In the genomic region with DNA sequence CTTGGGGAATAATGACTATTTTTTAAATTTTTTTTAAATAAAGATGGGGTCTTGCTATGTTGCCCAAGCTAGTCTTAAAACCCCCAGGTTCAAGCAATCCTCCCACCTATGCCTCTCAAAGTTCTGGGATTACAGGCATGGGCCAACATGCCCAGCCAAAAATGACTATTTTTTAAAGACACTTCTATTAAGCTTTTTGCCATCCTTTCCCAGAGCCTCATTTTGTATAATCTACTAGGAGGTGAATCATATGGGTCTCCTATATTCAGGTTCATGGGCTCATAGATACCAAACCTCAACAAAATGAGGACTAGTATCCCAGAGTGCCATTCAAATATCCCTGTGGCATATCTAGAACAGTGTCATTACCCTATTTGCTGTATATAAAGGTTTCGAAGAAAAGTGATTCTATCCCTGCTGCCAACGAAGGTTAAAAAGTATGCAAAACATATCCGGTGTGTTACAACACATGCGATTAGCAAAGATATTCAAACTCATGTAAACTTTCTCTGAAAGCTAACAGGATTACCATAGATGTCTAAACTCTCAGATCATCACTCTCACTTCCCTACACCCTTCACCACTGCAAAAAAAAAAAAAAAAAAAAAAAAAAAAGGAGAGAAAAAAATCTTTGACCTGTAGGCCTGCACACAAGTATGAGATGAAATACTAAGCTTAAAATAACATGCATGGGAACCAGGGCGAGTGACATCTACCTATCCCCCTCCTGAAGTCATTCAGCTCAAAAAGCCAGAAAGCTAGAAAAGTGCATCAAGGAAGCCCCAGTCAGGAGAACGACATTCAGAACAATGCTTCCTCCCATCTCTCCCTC, we compare ENCODE assay signal across 8 cellular contexts. TPM values are rescaled to one million over a fixed set of nuclear protein-coding genes. Genes with fewer than 3 reads are reported as not detected.
DNase-seq lines count a peak whose midpoint lies in the region; ATAC-seq and TF ChIP-seq lines count a peak whose summit lies in the region.

No MANE protein-coding gene starts in this region.

- CTCF ChIA-PET in CD8-positive, alpha-beta memory T cell (lab: Charles Lee) = interaction anchor here (0.7 to 1.9 kb wide), 6 partner anchors 30 to 89 kb away, joined by 3 to 7 read pairs (median 3); no protein-coding TSS in a partner anchor

- DNase-seq in CD8-positive, alpha-beta memory T cell = no peak
- peak; percentile 63 for DNase-seq in GM20000 (ENCODE audit: low spot score)
- no peak for DNase-seq in GM19240 (ENCODE audit: insufficient read length, low spot score)
- DNase-seq in NK-92 treated with Interleukin-12 subunit alpha and Interleukin-12 subunit beta, amount 100 ng/mL, for 24 hours (lab: John Stamatoyannopoulos, UW) = no peak
- DNase-seq in HUDEP-2 (lab: John Stamatoyannopoulos, UW; ENCODE audit: unreplicated experiment in 76 of 76) = no peak

- peak overlapping the region; percentile 45 for H3K27ac ChIP-seq in CD8-positive, alpha-beta memory T cell (ENCODE audit: low read depth, low read length)

- no peaks in the 10 kb centered on the region for H3K27me3 ChIP-seq in CD8-positive, alpha-beta memory T cell (ENCODE audit: insufficient read depth, low read length, poor library complexity, severe bottlenecking)

- peaks cover 0 to 1% of the 10 kb centered on the region in 2 donors for H3K27me3 Mint-ChIP-seq in CD8-positive, alpha-beta memory T cell
- H3K27me3 Mint-ChIP-seq in dendritic cell treated with granulocyte-macrophage colony-stimulating factor and Interleukin-4, amounts not matched to agents 40 ng/mL and 50 ng/mL, for 4 days = no peaks in the 10 kb centered on the region

- no peaks in the 10 kb centered on the region for H3K36me3 ChIP-seq in CD8-positive, alpha-beta memory T cell (ENCODE audit: insufficient read depth, low read length)

- peak overlapping the region; percentile 85 to 98 (median 94) for H3K27ac Mint-ChIP-seq in CD8-positive, alpha-beta memory T cell
- peak overlapping the region; percentile 93 for H3K27ac Mint-ChIP-seq in dendritic cell treated with granulocyte-macrophage colony-stimulating factor and Interleukin-4, amounts not matched to agents 40 ng/mL and 50 ng/mL, for 4 days

- POLR2A ChIA-PET in CD8-positive, alpha-beta memory T cell (lab: Charles Lee) = interaction anchor here (0.5 to 1.9 kb wide), 5 partner anchors 21 to 97 kb away, joined by 3 to 8 read pairs (median 3); no protein-coding TSS in a partner anchor

- peaks cover 3 to 31% (median 11%) of the 10 kb centered on the region in 3 donors for H3K36me3 Mint-ChIP-seq in CD8-positive, alpha-beta memory T cell
- H3K36me3 Mint-ChIP-seq in dendritic cell treated with granulocyte-macrophage colony-stimulating factor and Interleukin-4, amounts not matched to agents 40 ng/mL and 50 ng/mL, for 4 days (ENCODE audit: low read depth) = peaks cover 38% of the 10 kb centered on the region

- H3K4me1 Mint-ChIP-seq in CD8-positive, alpha-beta memory T cell = peaks cover 92 to 97% (median 96%) of the 10 kb centered on the region in 3 donors
- H3K4me1 Mint-ChIP-seq in dendritic cell treated with granulocyte-macrophage colony-stimulating factor and Interleukin-4, amounts not matched to agents 40 ng/mL and 50 ng/mL, for 4 days (ENCODE audit: low read depth) = peaks cover 76% of the 10 kb centered on the region

- peak overlapping the region; percentile 47 for H3K4me3 ChIP-seq in CD8-positive, alpha-beta memory T cell (ENCODE audit: low read length)

- intact Hi-C loops in dendritic cell treated with granulocyte-macrophage colony-stimulating factor and Interleukin-4, amounts not matched to agents 40 ng/mL and 50 ng/mL, for 4 days (cut with micrococcal nuclease) = no loop called here

- no peaks in the 10 kb centered on the region for H3K9me3 Mint-ChIP-seq in CD8-positive, alpha-beta memory T cell
- no peaks in the 10 kb centered on the region for H3K9me3 Mint-ChIP-seq in dendritic cell treated with granulocyte-macrophage colony-stimulating factor and Interleukin-4, amounts not matched to agents 40 ng/mL and 50 ng/mL, for 4 days

- no peak for TF ChIP-seq CTCF in GM20000 (IDR thresholded peaks at IDR 0.05; ENCODE audit: extremely low read depth, missing control alignments)

- ATAC-seq in HG03457 (IDR thresholded peaks at IDR 0.05; ENCODE audit: unreplicated experiment) (peak; percentile 50), SK-N-SH treated with all-trans-retinoic acid at 6 μM for 48 hours (no peak)

- no peaks in the 10 kb centered on the region for H3K9me3 ChIP-seq in CD8-positive, alpha-beta memory T cell (ENCODE audit: low read length)

- H3K4me3 Mint-ChIP-seq in CD8-positive, alpha-beta memory T cell = peak overlapping the region; percentile 71 to 82 (median 73)
- peak overlapping the region; percentile 70 for H3K4me3 Mint-ChIP-seq in dendritic cell treated with granulocyte-macrophage colony-stimulating factor and Interleukin-4, amounts not matched to agents 40 ng/mL and 50 ng/mL, for 4 days

- H3K4me1 ChIP-seq in CD8-positive, alpha-beta memory T cell (ENCODE audit: insufficient read depth, low read length) = peaks cover 81% of the 10 kb centered on the region

TF ChIP-seq in SK-N-SH treated with all-trans-retinoic acid at 6 μM for 48 hours, 23 proteins besides CTCF, POLR2A, EP300 and RAD21:
- TF ChIP-seq ESRRG (CRISPR knock-in tag; IDR thresholded peaks at IDR 0.05) = no peak
- TF ChIP-seq PPARA (CRISPR knock-in tag; IDR thresholded peaks at IDR 0.05; ENCODE audit: borderline replicate concordance) = no peak
- TF ChIP-seq CSDC2 (CRISPR knock-in tag; IDR thresholded peaks at IDR 0.05) = no peak
- TF ChIP-seq, protein P1, sequence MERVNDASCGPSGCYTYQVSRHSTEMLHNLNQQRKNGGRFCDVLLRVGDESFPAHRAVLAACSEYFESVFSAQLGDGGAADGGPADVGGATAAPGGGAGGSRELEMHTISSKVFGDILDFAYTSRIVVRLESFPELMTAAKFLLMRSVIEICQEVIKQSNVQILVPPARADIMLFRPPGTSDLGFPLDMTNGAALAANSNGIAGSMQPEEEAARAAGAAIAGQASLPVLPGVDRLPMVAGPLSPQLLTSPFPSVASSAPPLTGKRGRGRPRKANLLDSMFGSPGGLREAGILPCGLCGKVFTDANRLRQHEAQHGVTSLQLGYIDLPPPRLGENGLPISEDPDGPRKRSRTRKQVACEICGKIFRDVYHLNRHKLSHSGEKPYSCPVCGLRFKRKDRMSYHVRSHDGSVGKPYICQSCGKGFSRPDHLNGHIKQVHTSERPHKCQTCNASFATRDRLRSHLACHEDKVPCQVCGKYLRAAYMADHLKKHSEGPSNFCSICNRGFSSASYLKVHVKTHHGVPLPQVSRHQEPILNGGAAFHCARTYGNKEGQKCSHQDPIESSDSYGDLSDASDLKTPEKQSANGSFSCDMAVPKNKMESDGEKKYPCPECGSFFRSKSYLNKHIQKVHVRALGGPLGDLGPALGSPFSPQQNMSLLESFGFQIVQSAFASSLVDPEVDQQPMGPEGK (CRISPR knock-in tag; IDR thresholded peaks at IDR 0.05; ENCODE audit: borderline replicate concordance) = no peak

RNA-seq across cellular contexts. Expression of gene XPO6, which starts 23.5 kb away (rescaled TPM):
- 100 to 1,000 TPM; 228 to 234 TPM for total RNA-seq in CD8-positive, alpha-beta memory T cell
- 96.8 TPM for polyA plus RNA-seq in CD8-positive, alpha-beta memory T cell
